In the genomic region with DNA sequence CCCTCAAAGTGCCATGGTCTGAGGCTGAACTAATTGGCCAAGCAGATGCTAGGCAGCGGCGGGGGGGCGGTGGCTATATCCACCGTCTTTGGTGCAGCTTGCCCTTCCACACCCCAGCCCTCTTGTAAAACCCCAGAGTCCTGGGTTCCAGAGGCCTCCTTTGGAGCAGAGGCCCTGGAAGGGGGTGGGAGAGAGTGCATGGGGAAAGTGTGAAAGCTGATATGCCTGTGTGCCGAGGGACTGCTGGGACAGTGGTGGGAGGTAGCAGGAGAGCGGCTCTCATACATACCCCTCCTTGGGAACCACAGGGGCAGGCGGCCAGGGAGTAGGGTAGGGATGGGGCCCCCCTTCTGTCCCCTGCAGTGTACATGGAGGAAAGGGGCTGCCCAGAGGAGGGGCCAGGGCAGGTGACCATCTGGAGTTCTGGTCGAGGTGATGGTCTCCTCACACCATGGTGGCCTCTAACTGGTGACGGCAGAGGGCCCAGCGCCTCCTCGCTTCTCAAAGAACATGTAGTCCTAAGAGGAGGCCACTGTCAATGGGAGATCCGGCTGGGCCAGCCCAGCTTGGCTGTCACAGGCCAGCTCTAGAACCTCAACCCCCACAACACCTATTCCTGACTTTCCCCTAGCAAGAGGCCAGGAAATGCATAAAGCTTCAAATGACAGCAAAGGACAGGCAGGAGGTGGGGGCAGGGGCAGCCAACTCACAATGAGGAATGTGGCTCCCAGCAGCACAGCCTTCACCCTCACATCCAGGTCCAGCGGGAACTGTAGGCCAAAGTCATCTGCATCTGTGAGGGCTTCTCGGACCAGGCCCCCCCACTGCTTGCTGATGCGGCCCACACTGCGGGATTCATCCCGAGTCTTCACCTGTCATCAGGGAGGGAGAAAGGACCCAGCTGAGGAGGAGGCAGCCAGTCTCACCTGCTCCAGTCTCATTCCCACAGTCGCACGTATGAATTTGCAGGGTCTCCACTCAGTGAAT, we compare ENCODE assay signal across 18 cellular contexts. TPM values are rescaled to one million over a fixed set of nuclear protein-coding genes. Genes with fewer than 3 reads are reported as not detected.
A peak's percentile ranks its signal among the peaks of the same experiment; 100 is the strongest.
DNase-seq lines count a peak whose midpoint lies in the region; TF ChIP-seq lines count a peak whose summit lies in the region.
"Had no signal": no experiment of that assay in that cellular context is flagged by ENCODE, and none has a peak within 500 bp of the region (broad histone marks: within the 10 kb centered on the region; RNA-seq: fewer than 3 reads in every experiment).

No MANE protein-coding gene starts in this region.

- peaks cover 22% of the 10 kb centered on the region for H3K79me2 ChIP-seq in GM23248 (ENCODE audit: insufficient read depth)

- 86% methylated on average over 13 to 19 of the region's 19 CpGs for WGBS in endodermal cell (ENCODE audit: insufficient coverage in 1 of 2, insufficient read length in 1 of 2), 2 experiments
- WGBS in spleen, 5 donors, result 88 to 98% (median 91%) methylated on average over 13 to 19 of the region's 19 CpGs
- WGBS in GM23248 (ENCODE audit: low coverage in 1 of 2, low lambda C conversion rate in 2 of 2, missing lambda C conversion rate in 2 of 2), 2 experiments, result 83 to 92% methylated on average over 17 to 19 of the region's 19 CpGs

- peaks cover 45% of the 10 kb centered on the region for H3K4me1 Mint-ChIP-seq in activated naive CD4-positive, alpha-beta T cell treated with anti-CD3 and anti-CD28 coated beads, Interleukin-2, amount 10 ng/mL, durations not matched to agents 7 days and 5 days
- H3K4me1 Mint-ChIP-seq in activated naive CD4-positive, alpha-beta T cell treated with anti-CD3 and anti-CD28 coated beads for 36 hours (ENCODE audit: low read depth), result peaks cover 30% of the 10 kb centered on the region
- peaks cover 4% of the 10 kb centered on the region for H3K4me1 Mint-ChIP-seq in endodermal cell

- in situ Hi-C loops in GM23248 (cut with MboI), result no loop called here

- H4K20me1 ChIP-seq in GM23248 (ENCODE audit: insufficient read depth), result no peaks in the 10 kb centered on the region

- H3K4me2 ChIP-seq in GM23248 (ENCODE audit: unreplicated experiment), result no peak overlapping the region

- H3K27ac ChIP-seq in RWPE1 (peak overlapping the region; percentile 6), endodermal cell (ENCODE audit: low read depth, low read length) (no peak overlapping the region), spleen (peak overlapping the region in 7 of 8 donors; percentile 8 to 98 (median 54)), GM23248 (no peak overlapping the region)

- no peak overlapping the region for H2AFZ ChIP-seq in GM23248

- H3K36me3 ChIP-seq in endodermal cell (ENCODE audit: control insufficient read depth, insufficient read depth, low read length) (peaks cover 27% of the 10 kb centered on the region), spleen (peaks cover 0 to 67% (median 30%) of the 10 kb centered on the region in 6 donors), GM23248 (ENCODE audit: low read depth) (peaks cover 4% of the 10 kb centered on the region; the same call in 1 of the 2 replicates)
- H3K36me3 ChIP-seq: HAP-1 had no signal

- H3K27me3 Mint-ChIP-seq in activated naive CD4-positive, alpha-beta T cell treated with anti-CD3 and anti-CD28 coated beads, Interleukin-2, amount 10 ng/mL, durations not matched to agents 7 days and 5 days, result peaks cover 3% of the 10 kb centered on the region
- H3K27me3 Mint-ChIP-seq in activated naive CD4-positive, alpha-beta T cell treated with anti-CD3 and anti-CD28 coated beads for 36 hours (ENCODE audit: low read depth), result no peaks in the 10 kb centered on the region
- H3K27me3 Mint-ChIP-seq in endodermal cell (ENCODE audit: insufficient read depth), result peaks cover 5% of the 10 kb centered on the region

- no peaks in the 10 kb centered on the region for H3K9me3 ChIP-seq in endodermal cell (ENCODE audit: control insufficient read depth, low read length)
- no peaks in the 10 kb centered on the region for H3K9me3 ChIP-seq in spleen
- H3K9me3 ChIP-seq in GM23248 (ENCODE audit: low read depth), result no peaks in the 10 kb centered on the region
- H3K9me3 ChIP-seq: HAP-1 had no signal

- H3K9me2 ChIP-seq in GM23248 (ENCODE audit: insufficient read depth), result no peaks in the 10 kb centered on the region

- H3K27me3 ChIP-seq in endodermal cell (ENCODE audit: control insufficient read depth, insufficient read depth, low read length, poor library complexity, severe bottlenecking), result no peaks in the 10 kb centered on the region
- H3K27me3 ChIP-seq in spleen (replicated peaks in 1 of 7), result no peaks in the 10 kb centered on the region
- H3K27me3 ChIP-seq in GM23248 (replicated peaks; ENCODE audit: insufficient read depth), result no peaks in the 10 kb centered on the region

- no peaks in the 10 kb centered on the region for H3F3A ChIP-seq in GM23248 (ENCODE audit: insufficient read depth)

- no peaks in the 10 kb centered on the region for H3K9me3 Mint-ChIP-seq in activated naive CD4-positive, alpha-beta T cell treated with anti-CD3 and anti-CD28 coated beads, Interleukin-2, amount 10 ng/mL, durations not matched to agents 7 days and 5 days
- no peaks in the 10 kb centered on the region for H3K9me3 Mint-ChIP-seq in activated naive CD4-positive, alpha-beta T cell treated with anti-CD3 and anti-CD28 coated beads for 36 hours
- no peaks in the 10 kb centered on the region for H3K9me3 Mint-ChIP-seq in endodermal cell

- peak overlapping the region; percentile 5 for H3K27ac Mint-ChIP-seq in activated naive CD4-positive, alpha-beta T cell treated with anti-CD3 and anti-CD28 coated beads, Interleukin-2, amount 10 ng/mL, durations not matched to agents 7 days and 5 days
- no peak overlapping the region for H3K27ac Mint-ChIP-seq in activated naive CD4-positive, alpha-beta T cell treated with anti-CD3 and anti-CD28 coated beads for 36 hours
- H3K27ac Mint-ChIP-seq in endodermal cell, result no peak overlapping the region
- H3K27ac Mint-ChIP-seq: CD14-positive monocyte had no signal

- H3K36me3 Mint-ChIP-seq in activated naive CD4-positive, alpha-beta T cell treated with anti-CD3 and anti-CD28 coated beads, Interleukin-2, amount 10 ng/mL, durations not matched to agents 7 days and 5 days, result peaks cover 56% of the 10 kb centered on the region
- H3K36me3 Mint-ChIP-seq in activated naive CD4-positive, alpha-beta T cell treated with anti-CD3 and anti-CD28 coated beads for 36 hours (ENCODE audit: low read depth), result peaks cover 4% of the 10 kb centered on the region
- peaks cover 32% of the 10 kb centered on the region for H3K36me3 Mint-ChIP-seq in endodermal cell (ENCODE audit: low read depth)

- H3K4me1 ChIP-seq in endodermal cell (ENCODE audit: control insufficient read depth, insufficient read depth, low read length) (peaks cover 3% of the 10 kb centered on the region), spleen (peaks cover 7 to 56% (median 39%) of the 10 kb centered on the region in 6 donors), GM23248 (ENCODE audit: insufficient read depth) (peaks cover 3% of the 10 kb centered on the region; the same call in 1 of the 2 replicates)

- H3K4me3 Mint-ChIP-seq in activated naive CD4-positive, alpha-beta T cell treated with anti-CD3 and anti-CD28 coated beads, Interleukin-2, amount 10 ng/mL, durations not matched to agents 7 days and 5 days, result no peak overlapping the region
- no peak overlapping the region for H3K4me3 Mint-ChIP-seq in activated naive CD4-positive, alpha-beta T cell treated with anti-CD3 and anti-CD28 coated beads for 36 hours
- no peak overlapping the region for H3K4me3 Mint-ChIP-seq in endodermal cell
- H3K4me3 Mint-ChIP-seq: CD14-positive monocyte had no signal

- intact Hi-C loops in activated naive CD4-positive, alpha-beta T cell treated with anti-CD3 and anti-CD28 coated beads for 36 hours (cut with micrococcal nuclease), result loop anchor here (5.0 kb wide), 1 partner anchor 33 kb away; a partner anchor contains a TSS
- intact Hi-C loops in spleen (cut with DNase I; ENCODE audit: low total_unique reads), result no loop called here

- POLR2A ChIA-PET in RWPE1 (lab: Yijun Ruan, JAX; ENCODE audit: low non-redundant PET), result interaction anchor here (0.5 kb wide), 1 partner anchor 14 kb away, joined by 3 read pairs; a partner anchor contains a TSS

- no peak for TF ChIP-seq POLR2A in spleen (IDR thresholded peaks at IDR 0.05)

- H3K4me3 ChIP-seq in endodermal cell (ENCODE audit: low read length), result no peak overlapping the region
- no peak overlapping the region for H3K4me3 ChIP-seq in spleen
- H3K4me3 ChIP-seq in GM23248, result no peak overlapping the region
- H3K4me3 ChIP-seq: HAP-1 had no signal

- DNase-seq in activated naive CD4-positive, alpha-beta T cell treated with anti-CD3 and anti-CD28 coated beads, Interleukin-2, amount 10 ng/mL, durations not matched to agents 7 days and 5 days, result no peak
- no peak for DNase-seq in activated naive CD4-positive, alpha-beta T cell treated with anti-CD3 and anti-CD28 coated beads for 36 hours
- DNase-seq in RWPE1 (ENCODE audit: low spot score) (no peak), endodermal cell (peak; percentile 58), spleen (no peak), NK-92 (lab: John Stamatoyannopoulos, UW; ENCODE audit: unreplicated experiment) (no peak), GM23248 (no peak), NCI-H510A treated with DMSO at 0.1 percent for 48 hours (lab: John Stamatoyannopoulos, UW) (no peak)
- DNase-seq: 8988T, COR-L47, KBM-7, MV-4-11, NCI-H1694 treated with DMSO at 0.1 percent for 48 hours, NCI-H2227 treated with DMSO at 0.1 percent for 48 hours, NCI-H524 had no signal

- no peak overlapping the region for H3K9ac ChIP-seq in endodermal cell (ENCODE audit: extremely low read depth, low read length, poor library complexity, severe bottlenecking)
- no peak overlapping the region for H3K9ac ChIP-seq in GM23248

- CTCF ChIA-PET in activated naive CD4-positive, alpha-beta T cell treated with anti-CD3 and anti-CD28 coated beads, Interleukin-2, amount 10 ng/mL, durations not matched to agents 7 days and 5 days (lab: Charles Lee), result no interaction called here
- CTCF ChIA-PET in activated naive CD4-positive, alpha-beta T cell treated with anti-CD3 and anti-CD28 coated beads for 36 hours (lab: Charles Lee), result interaction anchor here (0.6 to 1.2 kb wide), 3 partner anchors 35 to 167 kb away, joined by 3 to 5 read pairs (median 3); no protein-coding TSS in a partner anchor
- CTCF ChIA-PET in RWPE1 (lab: Yijun Ruan, JAX), result no interaction called here

- TF ChIP-seq CTCF in RWPE1 (conservative IDR thresholded peaks at IDR 0.05; ENCODE audit: low read depth) (no peak), endodermal cell (conservative IDR thresholded peaks at IDR 0.05) (no peak), spleen (IDR thresholded peaks at IDR 0.05 in 8 of 11, conservative IDR thresholded peaks at IDR 0.05 in 3 of 11) (no peak)

RNA-seq across cellular contexts. Expression of a gene that starts 4.1 kb away (rescaled TPM):
- total RNA-seq in activated naive CD4-positive, alpha-beta T cell treated with anti-CD3 and anti-CD28 coated beads for 36 hours, result 10 to 100 TPM; 58.6 to 59.4 TPM
- total RNA-seq in endodermal cell, result 10 to 100 TPM; 21.0 to 26.2 TPM
- polyA plus RNA-seq in endodermal cell (2013, experiment 1 of 2), result 31.9 TPM
- 39.9 TPM for polyA plus RNA-seq in endodermal cell (2013, experiment 2 of 2)
- total RNA-seq in spleen, result 10 to 100 TPM; 34.1 to 63.2 (median 51.1) TPM
- polyA plus RNA-seq in spleen, result 10 to 100 TPM; 31.3 to 45.9 (median 33.3) TPM
- total RNA-seq in GM23248 (2014; rRNA removed; shearing (Covaris generic)), result 72.8 and 73.9 TPM in 2 replicates
- polyA plus RNA-seq in GM23248 (2016; fragmentation: Nextera tagmentation; extraction: Ambion mirVana), result 136 and 153 TPM in 2 replicates

RNA-seq across cellular contexts. Expression of a gene that starts 9.3 kb away (rescaled TPM):
- 1 to 10 TPM; 4.0 to 4.8 TPM for total RNA-seq in activated naive CD4-positive, alpha-beta T cell treated with anti-CD3 and anti-CD28 coated beads for 36 hours
- total RNA-seq in endodermal cell (10 to 100 TPM; 11.0 to 11.7 TPM), spleen (10 to 100 TPM in 1 of 7 donors, 1 to 10 TPM in 6; 4.2 to 16.2 (median 6.4) TPM)
- polyA plus RNA-seq in endodermal cell (2013, experiment 1 of 2), result 2.7 TPM
- 1.7 TPM for polyA plus RNA-seq in endodermal cell (2013, experiment 2 of 2)
- polyA plus RNA-seq in spleen (1 to 10 TPM; 6.6 to 8.7 (median 8.3) TPM), GM23248 (2016; fragmentation: Nextera tagmentation; extraction: Ambion mirVana) (1.1 and 1.2 TPM in 2 replicates)
- 0.43 and 2.7 TPM in 2 replicates for total RNA-seq in GM23248 (2014; rRNA removed; shearing (Covaris generic))
- polyA plus RNA-seq: CD14-positive monocyte had no signal

RNA-seq across cellular contexts. Expression of a gene that starts 13.7 kb away (rescaled TPM):
- total RNA-seq in activated naive CD4-positive, alpha-beta T cell treated with anti-CD3 and anti-CD28 coated beads for 36 hours, result 10 to 100 TPM; 65.6 to 66.3 TPM
- total RNA-seq in endodermal cell (100 to 1,000 TPM; 133 to 175 TPM), spleen (10 to 100 TPM; 39.1 to 82.5 (median 50.3) TPM)
- 160 TPM for polyA plus RNA-seq in endodermal cell (2013, experiment 1 of 2)
- 148 TPM for polyA plus RNA-seq in endodermal cell (2013, experiment 2 of 2)
- polyA plus RNA-seq in spleen (100 to 1,000 TPM; 175 to 193 (median 179) TPM), GM23248 (2016; fragmentation: Nextera tagmentation; extraction: Ambion mirVana) (40.1 and 44.2 TPM in 2 replicates)
- total RNA-seq in GM23248 (2014; rRNA removed; shearing (Covaris generic)), result 18.0 and 59.3 TPM in 2 replicates

RNA-seq across cellular contexts. Expression of a gene that starts 17.4 kb away (rescaled TPM):
- total RNA-seq in activated naive CD4-positive, alpha-beta T cell treated with anti-CD3 and anti-CD28 coated beads for 36 hours, result 1 to 10 TPM; 7.7 to 8.9 TPM
- total RNA-seq in endodermal cell, result 100 to 1,000 TPM in 1 of 2 donors, 10 to 100 TPM in 1; 78.5 to 121 TPM
- 91.3 TPM for polyA plus RNA-seq in endodermal cell (2013, experiment 1 of 2)
- 83.0 TPM for polyA plus RNA-seq in endodermal cell (2013, experiment 2 of 2)
- 10 to 100 TPM in 6 of 7 donors, 1 to 10 TPM in 1; 8.7 to 23.0 (median 13.0) TPM for total RNA-seq in spleen
- polyA plus RNA-seq in spleen, result 1 to 10 TPM; 2.2 to 6.5 (median 4.3) TPM
- 8.0 and 9.5 TPM in 2 replicates for total RNA-seq in GM23248 (2014; rRNA removed; shearing (Covaris generic))
- 3.3 and 3.5 TPM in 2 replicates for polyA plus RNA-seq in GM23248 (2016; fragmentation: Nextera tagmentation; extraction: Ambion mirVana)
- polyA plus RNA-seq: CD14-positive monocyte had no signal

RNA-seq across cellular contexts. Expression of a gene that starts 29.9 kb away (rescaled TPM):
- not detected for total RNA-seq in activated naive CD4-positive, alpha-beta T cell treated with anti-CD3 and anti-CD28 coated beads for 36 hours
- under 1 TPM; 0.46 to 0.49 TPM for total RNA-seq in endodermal cell
- not detected for polyA plus RNA-seq in endodermal cell (2013, experiment 1 of 2)
- polyA plus RNA-seq in endodermal cell (2013, experiment 2 of 2), result not detected
- total RNA-seq in spleen, result not detected
- polyA plus RNA-seq in spleen, result not detected
- total RNA-seq in GM23248 (2014; rRNA removed; shearing (Covaris generic)), result not detected in 2 replicates
- polyA plus RNA-seq in GM23248 (2016; fragmentation: Nextera tagmentation; extraction: Ambion mirVana), result not detected in 2 replicates
- polyA plus RNA-seq: AG04450, CD14-positive monocyte had no signal

Comparison
In these comparisons a context has a peak if more than half of its experiments do, and no peak if none do; other contexts are left out.
1. H3K27ac ChIP-seq: peak in RWPE1 (single experiment) and spleen (7 of 8); none in endodermal cell (single experiment) and GM23248 (single experiment).